Comparison of ENCODE assay signal across 25 cellular contexts in the genomic region with DNA sequence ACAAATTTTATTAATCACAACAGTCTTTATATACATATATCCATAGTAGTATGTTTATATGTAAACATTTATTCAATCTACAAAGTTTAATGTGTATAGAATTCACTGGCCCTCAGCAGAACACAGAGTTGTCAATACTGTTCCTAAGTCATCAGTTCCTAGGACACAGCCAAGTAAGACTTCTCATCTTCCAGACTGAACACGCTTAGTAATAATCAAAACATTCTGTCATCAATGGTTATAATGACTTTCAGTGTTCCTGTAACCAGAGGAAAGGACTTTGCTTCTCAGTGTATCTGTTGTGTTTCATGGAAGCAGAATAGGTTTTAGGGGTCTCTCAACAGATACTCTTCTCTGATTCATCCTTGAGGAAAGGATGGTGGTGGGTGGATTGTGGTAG.
DNase-seq lines count a peak whose midpoint lies in the region; ATAC-seq lines count a peak whose summit lies in the region.
"Had no signal": no experiment of that assay in that cellular context is flagged by ENCODE, and none has a peak within 500 bp of the region (broad histone marks: within the 10 kb centered on the region; RNA-seq: fewer than 3 reads in every experiment).

No MANE protein-coding gene starts in this region.

- H3K36me3 ChIP-seq in adipocyte (ENCODE audit: control insufficient read depth, insufficient read depth, low read length, severe bottlenecking) (peaks cover 30% of the 10 kb centered on the region), mesendoderm (ENCODE audit: control insufficient read depth, insufficient read depth, low read length) (peaks cover 2% of the 10 kb centered on the region), SJCRH30 (peaks cover 46% of the 10 kb centered on the region)

- peaks cover 41% of the 10 kb centered on the region for H3K4me1 ChIP-seq in adipocyte (ENCODE audit: control insufficient read depth, insufficient read depth, low read length)
- H3K4me1 ChIP-seq in mesendoderm (ENCODE audit: control insufficient read depth, low read depth, low read length), result peaks cover 5% of the 10 kb centered on the region
- H3K4me1 ChIP-seq in SJCRH30, result no peaks in the 10 kb centered on the region
- H3K4me1 ChIP-seq: A549, neural progenitor cell, right lobe of liver, vagina had no signal

- H3K18ac ChIP-seq in mesendoderm (ENCODE audit: low read length), result no peak overlapping the region

- no peak overlapping the region for H3K4ac ChIP-seq in mesendoderm (ENCODE audit: low read depth, low read length)

- no peak overlapping the region for H4K5ac ChIP-seq in mesendoderm (ENCODE audit: low read length)

- no peak overlapping the region for H3K9ac ChIP-seq in adipocyte (ENCODE audit: low read length)
- H3K9ac ChIP-seq in mesendoderm (ENCODE audit: low read length), result no peak overlapping the region
- H3K9ac ChIP-seq: neural progenitor cell had no signal

- H3K9me3 ChIP-seq in adipocyte (ENCODE audit: control insufficient read depth, low read length) (no peaks in the 10 kb centered on the region), SJCRH30 (replicated peaks) (no peaks in the 10 kb centered on the region)
- H3K9me3 ChIP-seq: A549, right lobe of liver, vagina had no signal

- no peak overlapping the region for H3K4me2 ChIP-seq in mesendoderm (ENCODE audit: low read length)
- H3K4me2 ChIP-seq: A549, neural progenitor cell had no signal

- no peaks in the 10 kb centered on the region for H3K79me1 ChIP-seq in mesendoderm (ENCODE audit: low read length)

- WGBS in mesendoderm (ENCODE audit: extremely low coverage, insufficient coverage, low lambda C conversion rate), result no CpG with 5 or more reads among the region's 1 CpG

- H4K8ac ChIP-seq in mesendoderm (ENCODE audit: low read depth, low read length), result no peak overlapping the region

- H2BK5ac ChIP-seq in mesendoderm (ENCODE audit: low read length), result no peak overlapping the region

- no peak overlapping the region for H2AK5ac ChIP-seq in mesendoderm (ENCODE audit: low read length)

- peak; percentile 77 for ATAC-seq in sciatic nerve
- ATAC-seq: A549; activated CD4-positive, CD25-positive, alpha-beta regulatory T cell treated with anti-CD3 and anti-CD28 coated beads, Interleukin-2, amount 50 U/mL, for 24 hours; activated CD8-positive, alpha-beta T cell treated with anti-CD3 and anti-CD28 coated beads for 36 hours; activated naive CD4-positive, alpha-beta T cell treated with anti-CD3 and anti-CD28 coated beads, Interleukin-2, amount 50 U/mL, for 72 hours; right lobe of liver had no signal

- intact Hi-C loops in sciatic nerve (cut with DNase I), result no loop called here

- H2BK120ac ChIP-seq in mesendoderm (ENCODE audit: low read depth, low read length), result no peak overlapping the region

- H3K4me3 ChIP-seq in adipocyte (ENCODE audit: low read length) (no peak overlapping the region), mesendoderm (ENCODE audit: low read length) (no peak overlapping the region), SJCRH30 (no peak overlapping the region)
- H3K4me3 ChIP-seq: A549, lung, neural progenitor cell, right lobe of liver, vagina had no signal

- no peak overlapping the region for H3K56ac ChIP-seq in mesendoderm (ENCODE audit: low read length)

- H2BK15ac ChIP-seq in mesendoderm (replicated peaks; ENCODE audit: low read depth), result no peak overlapping the region

- DNase-seq in AG20443 (ENCODE audit: low spot score) (peak; percentile 44), adipocyte (ENCODE audit: low read depth) (peak; percentile 55), fibroblast of gingiva (ENCODE audit: low read depth) (peak; percentile 53), sciatic nerve (ENCODE audit: low spot score) (no peak), mesendoderm (no peak), SJCRH30 (no peak), HuH-7 (ENCODE audit: low spot score) (no peak)
- no peak for DNase-seq in stimulated activated CD8-positive, alpha-beta memory T cell treated with anti-CD3 and anti-CD28 coated beads, Interleukin-4, amount 100 ng/mL, for 48 hours
- DNase-seq: activated CD8-positive, alpha-beta T cell treated with anti-CD3 and anti-CD28 coated beads for 36 hours; anterior cingulate cortex; central memory CD4-positive, alpha-beta T cell; DMS153; H7; kidney; NCI-H1436 treated with DMSO at 0.1 percent for 48 hours; NCI-H748 treated with DMSO at 0.1 percent for 48 hours; right lobe of liver; RPMI8226; T-helper 1 cell had no signal

- H3K79me2 ChIP-seq in mesendoderm (ENCODE audit: control insufficient read depth, insufficient read depth, low read length), result no peaks in the 10 kb centered on the region

- no peak overlapping the region for H3K23ac ChIP-seq in mesendoderm (ENCODE audit: low read length)

- no peaks in the 10 kb centered on the region for H3K27me3 ChIP-seq in adipocyte (replicated peaks; ENCODE audit: control insufficient read depth, insufficient read depth, low read length)
- H3K27me3 ChIP-seq in mesendoderm (ENCODE audit: insufficient read depth, low read length, poor library complexity), result no peaks in the 10 kb centered on the region
- no peaks in the 10 kb centered on the region for H3K27me3 ChIP-seq in SJCRH30
- H3K27me3 ChIP-seq: neural progenitor cell, right lobe of liver, vagina had no signal

- H3K27ac ChIP-seq in mesendoderm (ENCODE audit: low read depth, low read length) (no peak overlapping the region), SJCRH30 (no peak overlapping the region)
- H3K27ac ChIP-seq: A549, neural progenitor cell, right lobe of liver, vagina had no signal

Comparison
In these comparisons a context has a peak if more than half of its experiments do, and no peak if none do; other contexts are left out.
1. DNase-seq: peak in AG20443 (single experiment), adipocyte (single experiment) and fibroblast of gingiva (single experiment); none in sciatic nerve (single experiment), mesendoderm (single experiment), SJCRH30 (0 of 2), HuH-7 (single experiment) and stimulated activated CD8-positive, alpha-beta memory T cell treated with anti-CD3 and anti-CD28 coated beads, Interleukin-4, amount 100 ng/mL, for 48 hours (single experiment).